9 cellular contexts compared by ENCODE assay signal in the genomic region with DNA sequence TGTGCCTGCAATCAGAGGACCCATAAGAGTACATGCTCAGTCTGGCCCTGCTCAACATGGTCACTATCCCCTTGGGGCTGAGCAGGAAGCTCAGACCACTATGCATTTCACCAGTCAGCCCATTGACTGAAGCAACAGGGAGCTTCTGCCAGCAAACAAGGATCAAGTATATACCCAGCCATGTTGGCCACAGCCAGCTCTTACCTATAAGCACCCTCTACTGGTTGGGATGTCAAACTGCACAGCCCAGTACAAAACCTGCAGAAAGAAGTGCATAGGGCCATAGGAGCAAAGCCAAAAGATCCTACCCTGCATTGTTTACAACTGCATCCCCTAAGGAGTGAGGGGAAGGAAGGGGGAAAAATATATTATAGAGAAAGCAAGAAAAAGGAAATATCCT.
A peak's percentile ranks its signal among the peaks of the same experiment; 100 is the strongest.
DNase-seq lines count a peak whose midpoint lies in the region; ATAC-seq and TF ChIP-seq lines count a peak whose summit lies in the region.
"Had no signal": no experiment of that assay in that cellular context is flagged by ENCODE, and none has a peak within 500 bp of the region (broad histone marks: within the 10 kb centered on the region; RNA-seq: fewer than 3 reads in every experiment).

No MANE protein-coding gene starts in this region.

- H3K4me3 ChIP-seq in GM06990 (replicated peaks; ENCODE audit: low read depth, low read length) (no peak overlapping the region), astrocyte of the cerebellum (ENCODE audit: low read depth, low read length) (no peak overlapping the region)

- TF ChIP-seq CTCF in GM06990 (IDR thresholded peaks at IDR 0.05; ENCODE audit: insufficient read depth, low read length, poor library complexity, severe bottlenecking) (peak; percentile 59), astrocyte of the cerebellum (IDR thresholded peaks at IDR 0.05; ENCODE audit: low read depth, low read length, missing control alignments) (peak; percentile 42)

- H3K27me3 Mint-ChIP-seq in memory B cell: peaks cover 3% of the 10 kb centered on the region

- no peaks in the 10 kb centered on the region for H3K27me3 ChIP-seq in GM06990 (replicated peaks; ENCODE audit: control insufficient read depth, insufficient read depth, low read length)

- H3K9me3 Mint-ChIP-seq in memory B cell: peaks cover 5% of the 10 kb centered on the region

- H3K27ac Mint-ChIP-seq in memory B cell: no peak overlapping the region
- H3K27ac Mint-ChIP-seq: stimulated activated naive CD8-positive, alpha-beta T cell treated with anti-CD3 and anti-CD28 coated beads, Interleukin-15, Interleukin-2, amounts not matched to agents 100 ng/mL and 50 ng/mL, for 24 hours had no signal

- no peaks in the 10 kb centered on the region for H3K36me3 ChIP-seq in GM06990 (ENCODE audit: control insufficient read depth, insufficient read depth, low read length)

- peaks cover 1% of the 10 kb centered on the region for H3K36me3 Mint-ChIP-seq in memory B cell

- H3K4me1 Mint-ChIP-seq in memory B cell: peaks cover 3% of the 10 kb centered on the region

- in situ Hi-C loops in astrocyte of the cerebellum (cut with HindIII; ENCODE audit: low sequenced_read_pairs): no loop called here

- no peak overlapping the region for H3K4me3 Mint-ChIP-seq in memory B cell
- H3K4me3 Mint-ChIP-seq: stimulated activated naive CD8-positive, alpha-beta T cell treated with anti-CD3 and anti-CD28 coated beads, Interleukin-15, Interleukin-2, amounts not matched to agents 100 ng/mL and 50 ng/mL, for 24 hours had no signal

- DNase-seq in GM06990 (ENCODE audit: extremely low read depth, insufficient read length): no peak
- no peak for DNase-seq in astrocyte of the cerebellum (ENCODE audit: low read depth)
- peak in 1 of 2 donors; percentile 19 for DNase-seq in memory B cell (ENCODE audit: low spot score in 2 of 2)
- no peak for DNase-seq in 8988T
- no peak for DNase-seq in hepatic stellate cell (ENCODE audit: low spot score)
- no peak for DNase-seq in NCI-H146 treated with DMSO at 0.1 percent for 48 hours (lab: John Stamatoyannopoulos, UW; ENCODE audit: unreplicated experiment)
- DNase-seq: midbrain had no signal

- peak; percentile 57 for ATAC-seq in HG03139 (IDR thresholded peaks at IDR 0.05; ENCODE audit: unreplicated experiment)
- peak; percentile 65 for ATAC-seq in memory B cell (ENCODE audit: low read depth)
